In the genomic region with DNA sequence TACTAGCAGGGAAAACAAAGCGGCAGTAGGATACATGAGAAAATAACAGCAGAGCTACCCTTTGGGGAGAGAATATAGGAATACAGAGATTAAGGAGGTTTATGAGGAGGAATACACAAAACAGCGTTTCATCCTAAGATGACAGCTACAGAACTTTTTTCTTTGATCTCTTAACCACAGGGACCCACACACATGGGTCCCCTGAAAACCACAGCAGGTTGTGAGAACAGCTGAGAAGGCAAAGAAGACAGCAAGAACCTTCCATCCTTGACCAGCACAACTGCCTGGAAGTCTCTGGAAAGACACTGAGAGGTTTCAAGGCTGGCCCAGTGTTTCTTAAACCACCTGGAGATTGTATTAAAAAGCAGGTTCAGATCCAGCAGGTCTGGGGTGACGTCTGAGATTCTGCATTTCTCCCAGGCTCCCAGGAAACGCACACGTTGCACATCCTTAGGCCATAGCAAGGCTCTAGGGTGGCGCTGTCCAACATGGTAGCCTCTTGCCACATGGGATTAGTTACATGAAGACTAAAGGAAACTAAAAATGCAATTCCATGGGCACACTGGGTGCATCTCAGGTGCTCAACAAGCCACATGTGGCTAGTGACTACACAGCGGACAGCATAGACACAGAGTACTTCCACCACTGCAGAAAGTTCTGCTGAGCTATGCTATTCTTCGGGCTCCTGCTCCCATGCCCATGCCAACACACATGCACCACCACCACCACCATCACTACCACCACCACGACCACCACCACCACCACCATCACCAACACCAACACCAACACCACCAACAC, we compare ENCODE assay signal across 13 cellular contexts.
DNase-seq lines count a peak whose midpoint lies in the region; ATAC-seq lines count a peak whose summit lies in the region.
"Had no signal": no experiment of that assay in that cellular context is flagged by ENCODE, and none has a peak within 500 bp of the region (broad histone marks: within the 10 kb centered on the region; RNA-seq: fewer than 3 reads in every experiment).

No MANE protein-coding gene starts in this region.

- H3K4me3 Mint-ChIP-seq in activated naive CD8-positive, alpha-beta T cell treated with anti-CD3 and anti-CD28 coated beads, Interleukin-2, amount 50 U/mL, for 24 hours: peak overlapping the region; percentile 14
- H3K4me3 Mint-ChIP-seq: type B pancreatic cell had no signal

- H3K4me1 Mint-ChIP-seq in activated naive CD8-positive, alpha-beta T cell treated with anti-CD3 and anti-CD28 coated beads, Interleukin-2, amount 50 U/mL, for 24 hours: peaks cover 51% of the 10 kb centered on the region

- no peak overlapping the region for H3K27ac Mint-ChIP-seq in activated naive CD8-positive, alpha-beta T cell treated with anti-CD3 and anti-CD28 coated beads, Interleukin-2, amount 50 U/mL, for 24 hours

- H3K27me3 Mint-ChIP-seq in activated naive CD8-positive, alpha-beta T cell treated with anti-CD3 and anti-CD28 coated beads, Interleukin-2, amount 50 U/mL, for 24 hours: no peaks in the 10 kb centered on the region
- H3K27me3 Mint-ChIP-seq: type B pancreatic cell had no signal

- peak; percentile 79 for ATAC-seq in GM18498 (IDR thresholded peaks at IDR 0.05; ENCODE audit: unreplicated experiment)
- peak; percentile 68 for ATAC-seq in GM21367 (IDR thresholded peaks at IDR 0.05; ENCODE audit: unreplicated experiment)
- ATAC-seq in HG03066 (IDR thresholded peaks at IDR 0.05; ENCODE audit: low read depth, unreplicated experiment): peak; percentile 85
- ATAC-seq in activated naive CD8-positive, alpha-beta T cell treated with anti-CD3 and anti-CD28 coated beads, Interleukin-2, amount 50 U/mL, for 24 hours: peak; percentile 66
- ATAC-seq in HG02571 (IDR thresholded peaks at IDR 0.05; ENCODE audit: unreplicated experiment): no peak
- ATAC-seq in sciatic nerve: no peak
- ATAC-seq: left colon, pancreas had no signal

- peaks cover 34% of the 10 kb centered on the region for H3K36me3 Mint-ChIP-seq in activated naive CD8-positive, alpha-beta T cell treated with anti-CD3 and anti-CD28 coated beads, Interleukin-2, amount 50 U/mL, for 24 hours (ENCODE audit: low read depth)

- peaks cover 12% of the 10 kb centered on the region for H3K9me3 Mint-ChIP-seq in activated naive CD8-positive, alpha-beta T cell treated with anti-CD3 and anti-CD28 coated beads, Interleukin-2, amount 50 U/mL, for 24 hours

- no peak for DNase-seq in activated naive CD8-positive, alpha-beta T cell treated with anti-CD3 and anti-CD28 coated beads, Interleukin-2, amount 50 U/mL, for 24 hours
- DNase-seq in NCI-H774 (lab: John Stamatoyannopoulos, UW): no peak
- no peak for DNase-seq in sciatic nerve (ENCODE audit: low spot score)
- no peak for DNase-seq in KG1 (lab: John Stamatoyannopoulos, UW)
- DNase-seq: activated T-cell treated with anti-CD3 and anti-CD28 coated beads for 4 hours, Caco-2, left colon, pancreas had no signal

- intact Hi-C loops in sciatic nerve (cut with DNase I): no loop called here

Comparison
In these comparisons a context has a peak if more than half of its experiments do, and no peak if none do; other contexts are left out.
1. ATAC-seq: peak in GM18498 (single experiment), GM21367 (single experiment), HG03066 (single experiment) and activated naive CD8-positive, alpha-beta T cell treated with anti-CD3 and anti-CD28 coated beads, Interleukin-2, amount 50 U/mL, for 24 hours (single experiment); none in HG02571 (single experiment) and sciatic nerve (single experiment).